ENCODE assay signal across 1 cellular context in the genomic region with DNA sequence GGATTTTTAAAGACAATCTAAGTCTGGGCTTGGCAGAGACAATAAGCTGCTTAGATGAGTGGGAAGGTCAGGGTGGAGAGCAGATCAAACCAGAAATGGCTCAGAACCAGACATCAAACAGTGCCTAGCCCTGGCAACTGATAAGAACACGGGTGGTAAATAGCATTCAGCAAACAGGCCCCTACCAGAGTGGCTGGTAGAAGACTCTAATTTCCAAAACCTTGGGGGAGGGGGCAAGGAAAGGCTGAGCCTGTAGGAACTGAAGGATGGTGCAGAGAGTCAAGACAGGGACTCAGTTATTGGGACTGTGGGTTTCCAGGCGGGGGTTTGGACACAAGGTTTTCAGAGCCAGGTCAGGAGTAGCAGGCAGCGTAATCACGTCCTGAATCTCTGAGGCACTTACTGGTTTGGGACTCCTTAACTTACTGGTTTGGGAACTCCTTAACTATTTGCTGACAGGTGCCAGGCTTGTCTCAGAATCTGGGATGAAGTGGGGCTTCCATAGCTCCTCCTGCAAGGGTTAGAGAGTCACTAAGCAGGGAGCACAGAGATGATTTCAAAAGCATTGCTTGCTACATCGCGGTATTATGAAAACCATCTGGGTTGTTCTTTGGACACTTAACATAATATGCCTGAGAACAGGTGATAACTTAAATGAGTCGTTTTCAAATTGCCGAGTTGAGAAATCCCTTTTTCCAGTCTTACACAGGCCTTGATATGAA.
TF ChIP-seq lines count a peak whose summit lies in the region.

No MANE protein-coding gene starts in this region.

TF ChIP-seq in HepG2, 621 proteins besides CTCF, POLR2A, EP300 and RAD21 (continued from another document):
- TF ChIP-seq, protein P1, sequence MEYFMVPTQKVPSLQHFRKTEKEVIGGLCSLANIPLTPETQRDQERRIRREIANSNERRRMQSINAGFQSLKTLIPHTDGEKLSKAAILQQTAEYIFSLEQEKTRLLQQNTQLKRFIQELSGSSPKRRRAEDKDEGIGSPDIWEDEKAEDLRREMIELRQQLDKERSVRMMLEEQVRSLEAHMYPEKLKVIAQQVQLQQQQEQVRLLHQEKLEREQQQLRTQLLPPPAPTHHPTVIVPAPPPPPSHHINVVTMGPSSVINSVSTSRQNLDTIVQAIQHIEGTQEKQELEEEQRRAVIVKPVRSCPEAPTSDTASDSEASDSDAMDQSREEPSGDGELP (IDR thresholded peaks at IDR 0.05; ENCODE audit: borderline replicate concordance, low read depth): 0 out of 2 replicates have a peak, but pooled peaks have one; percentile 6
- TF ChIP-seq, protein P2, sequence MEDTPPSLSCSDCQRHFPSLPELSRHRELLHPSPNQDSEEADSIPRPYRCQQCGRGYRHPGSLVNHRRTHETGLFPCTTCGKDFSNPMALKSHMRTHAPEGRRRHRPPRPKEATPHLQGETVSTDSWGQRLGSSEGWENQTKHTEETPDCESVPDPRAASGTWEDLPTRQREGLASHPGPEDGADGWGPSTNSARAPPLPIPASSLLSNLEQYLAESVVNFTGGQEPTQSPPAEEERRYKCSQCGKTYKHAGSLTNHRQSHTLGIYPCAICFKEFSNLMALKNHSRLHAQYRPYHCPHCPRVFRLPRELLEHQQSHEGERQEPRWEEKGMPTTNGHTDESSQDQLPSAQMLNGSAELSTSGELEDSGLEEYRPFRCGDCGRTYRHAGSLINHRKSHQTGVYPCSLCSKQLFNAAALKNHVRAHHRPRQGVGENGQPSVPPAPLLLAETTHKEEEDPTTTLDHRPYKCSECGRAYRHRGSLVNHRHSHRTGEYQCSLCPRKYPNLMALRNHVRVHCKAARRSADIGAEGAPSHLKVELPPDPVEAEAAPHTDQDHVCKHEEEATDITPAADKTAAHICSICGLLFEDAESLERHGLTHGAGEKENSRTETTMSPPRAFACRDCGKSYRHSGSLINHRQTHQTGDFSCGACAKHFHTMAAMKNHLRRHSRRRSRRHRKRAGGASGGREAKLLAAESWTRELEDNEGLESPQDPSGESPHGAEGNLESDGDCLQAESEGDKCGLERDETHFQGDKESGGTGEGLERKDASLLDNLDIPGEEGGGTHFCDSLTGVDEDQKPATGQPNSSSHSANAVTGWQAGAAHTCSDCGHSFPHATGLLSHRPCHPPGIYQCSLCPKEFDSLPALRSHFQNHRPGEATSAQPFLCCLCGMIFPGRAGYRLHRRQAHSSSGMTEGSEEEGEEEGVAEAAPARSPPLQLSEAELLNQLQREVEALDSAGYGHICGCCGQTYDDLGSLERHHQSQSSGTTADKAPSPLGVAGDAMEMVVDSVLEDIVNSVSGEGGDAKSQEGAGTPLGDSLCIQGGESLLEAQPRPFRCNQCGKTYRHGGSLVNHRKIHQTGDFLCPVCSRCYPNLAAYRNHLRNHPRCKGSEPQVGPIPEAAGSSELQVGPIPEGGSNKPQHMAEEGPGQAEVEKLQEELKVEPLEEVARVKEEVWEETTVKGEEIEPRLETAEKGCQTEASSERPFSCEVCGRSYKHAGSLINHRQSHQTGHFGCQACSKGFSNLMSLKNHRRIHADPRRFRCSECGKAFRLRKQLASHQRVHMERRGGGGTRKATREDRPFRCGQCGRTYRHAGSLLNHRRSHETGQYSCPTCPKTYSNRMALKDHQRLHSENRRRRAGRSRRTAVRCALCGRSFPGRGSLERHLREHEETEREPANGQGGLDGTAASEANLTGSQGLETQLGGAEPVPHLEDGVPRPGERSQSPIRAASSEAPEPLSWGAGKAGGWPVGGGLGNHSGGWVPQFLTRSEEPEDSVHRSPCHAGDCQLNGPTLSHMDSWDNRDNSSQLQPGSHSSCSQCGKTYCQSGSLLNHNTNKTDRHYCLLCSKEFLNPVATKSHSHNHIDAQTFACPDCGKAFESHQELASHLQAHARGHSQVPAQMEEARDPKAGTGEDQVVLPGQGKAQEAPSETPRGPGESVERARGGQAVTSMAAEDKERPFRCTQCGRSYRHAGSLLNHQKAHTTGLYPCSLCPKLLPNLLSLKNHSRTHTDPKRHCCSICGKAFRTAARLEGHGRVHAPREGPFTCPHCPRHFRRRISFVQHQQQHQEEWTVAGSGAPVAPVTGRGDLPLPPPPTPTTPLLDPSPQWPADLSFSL (CRISPR knock-in tag; IDR thresholded peaks at IDR 0.05): no peak
- TF ChIP-seq, protein P3, sequence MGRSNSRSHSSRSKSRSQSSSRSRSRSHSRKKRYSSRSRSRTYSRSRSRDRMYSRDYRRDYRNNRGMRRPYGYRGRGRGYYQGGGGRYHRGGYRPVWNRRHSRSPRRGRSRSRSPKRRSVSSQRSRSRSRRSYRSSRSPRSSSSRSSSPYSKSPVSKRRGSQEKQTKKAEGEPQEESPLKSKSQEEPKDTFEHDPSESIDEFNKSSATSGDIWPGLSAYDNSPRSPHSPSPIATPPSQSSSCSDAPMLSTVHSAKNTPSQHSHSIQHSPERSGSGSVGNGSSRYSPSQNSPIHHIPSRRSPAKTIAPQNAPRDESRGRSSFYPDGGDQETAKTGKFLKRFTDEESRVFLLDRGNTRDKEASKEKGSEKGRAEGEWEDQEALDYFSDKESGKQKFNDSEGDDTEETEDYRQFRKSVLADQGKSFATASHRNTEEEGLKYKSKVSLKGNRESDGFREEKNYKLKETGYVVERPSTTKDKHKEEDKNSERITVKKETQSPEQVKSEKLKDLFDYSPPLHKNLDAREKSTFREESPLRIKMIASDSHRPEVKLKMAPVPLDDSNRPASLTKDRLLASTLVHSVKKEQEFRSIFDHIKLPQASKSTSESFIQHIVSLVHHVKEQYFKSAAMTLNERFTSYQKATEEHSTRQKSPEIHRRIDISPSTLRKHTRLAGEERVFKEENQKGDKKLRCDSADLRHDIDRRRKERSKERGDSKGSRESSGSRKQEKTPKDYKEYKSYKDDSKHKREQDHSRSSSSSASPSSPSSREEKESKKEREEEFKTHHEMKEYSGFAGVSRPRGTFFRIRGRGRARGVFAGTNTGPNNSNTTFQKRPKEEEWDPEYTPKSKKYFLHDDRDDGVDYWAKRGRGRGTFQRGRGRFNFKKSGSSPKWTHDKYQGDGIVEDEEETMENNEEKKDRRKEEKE (IDR thresholded peaks at IDR 0.05): no peak
- peak; percentile 89 for TF ChIP-seq TCF7 (IDR thresholded peaks at IDR 0.05; ENCODE audit: low read depth)
- TF ChIP-seq TCF7L2 (IDR thresholded peaks at IDR 0.05; ENCODE audit: low read depth, low read length): no peak
- TF ChIP-seq NFIB (CRISPR knock-in tag; IDR thresholded peaks at IDR 0.05; ENCODE audit: borderline replicate concordance): no peak
- no peak for TF ChIP-seq POLR2G (IDR thresholded peaks at IDR 0.05; ENCODE audit: low read depth, low read length)
- no peak for TF ChIP-seq ZNF543 (CRISPR knock-in tag; IDR thresholded peaks at IDR 0.05)
- no peak for TF ChIP-seq PAX8 (CRISPR knock-in tag; IDR thresholded peaks at IDR 0.05; ENCODE audit: borderline replicate concordance)
- no peak for TF ChIP-seq ZFYVE20 (CRISPR knock-in tag; IDR thresholded peaks at IDR 0.05; ENCODE audit: borderline replicate concordance, low read depth)
